Comparison of ENCODE assay signal across 27 cellular contexts in the genomic region with DNA sequence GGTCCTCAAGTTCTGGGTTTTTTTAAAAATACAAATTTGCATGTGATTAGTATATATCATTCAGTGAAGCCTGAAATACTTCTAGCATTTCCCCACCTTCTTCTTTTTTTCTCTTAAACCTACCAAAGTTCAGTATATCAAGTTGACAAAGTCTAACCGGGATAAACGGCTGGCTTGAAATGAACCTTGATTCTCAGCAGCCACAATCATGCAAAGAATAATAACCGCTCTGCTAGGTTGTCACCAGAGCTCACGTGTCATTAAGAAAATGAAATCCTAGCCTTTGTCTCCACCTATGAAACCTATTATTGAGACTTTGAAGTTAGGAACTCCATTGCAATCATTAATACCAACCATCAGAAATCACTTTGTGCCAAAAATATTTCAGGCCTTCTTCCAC.
"Had no signal": no experiment of that assay in that cellular context is flagged by ENCODE, and none has a peak within 500 bp of the region (broad histone marks: within the 10 kb centered on the region; RNA-seq: fewer than 3 reads in every experiment).

No MANE protein-coding gene starts in this region.

- H3K36me3 ChIP-seq: colonic mucosa, esophagus squamous epithelium, heart right ventricle, ovary, sigmoid colon, spleen, thoracic aorta, tibial nerve, upper lobe of left lung had no signal

- DNase-seq: colonic mucosa; effector memory CD4-positive, alpha-beta T cell; erythroblast; esophagus squamous epithelium; foreskin melanocyte; glutamatergic neuron; heart right ventricle; hippocampal formation; left cardiac atrium; naive B cell; nucleus accumbens; ovary; posterior cingulate gyrus; psoas muscle; right cardiac atrium; sigmoid colon; spleen; stimulated activated CD4-positive, alpha-beta T cell treated with anti-CD3 and anti-CD28 coated beads, Interleukin-4, amount 100 ng/mL, for 4 hours; stimulated activated naive CD8-positive, alpha-beta T cell treated with anti-CD3 and anti-CD28 coated beads, Interleukin-15, Interleukin-2, amounts not matched to agents 100 U/mL and 50 U/mL, for 24 hours; upper lobe of left lung had no signal

- H3K36me3 Mint-ChIP-seq: memory B cell; naive B cell; stimulated activated memory B cell treated with anti-CD40 and anti-IgM and Interleukin-4, amounts not matched to agents 10 μg/mL and 1 μg/mL and 100 μg/mL, for 72 hours had no signal

- H3K9me3 ChIP-seq: colonic mucosa, esophagus squamous epithelium, heart right ventricle, ovary, psoas muscle, sigmoid colon, spleen, thoracic aorta, tibial nerve, upper lobe of left lung had no signal

- H3K27ac ChIP-seq: colonic mucosa, esophagus squamous epithelium, heart right ventricle, ovary, psoas muscle, sigmoid colon, spleen, thoracic aorta, tibial nerve, upper lobe of left lung had no signal

- H3K27me3 ChIP-seq: colonic mucosa, esophagus squamous epithelium, heart right ventricle, ovary, sigmoid colon, spleen, tibial nerve, upper lobe of left lung had no signal

- H3K27me3 Mint-ChIP-seq: dendritic cell treated with granulocyte-macrophage colony-stimulating factor and Interleukin-4, amounts not matched to agents 40 ng/mL and 50 ng/mL, for 4 days; stimulated activated memory B cell treated with anti-CD40 and anti-IgM and Interleukin-4, amounts not matched to agents 10 μg/mL and 1 μg/mL and 100 μg/mL, for 72 hours had no signal

- H3K4me3 ChIP-seq: colonic mucosa, esophagus squamous epithelium, heart right ventricle, lung, ovary, psoas muscle, sigmoid colon, spleen, thoracic aorta, tibial nerve, upper lobe of left lung had no signal

- H3K4me1 ChIP-seq: colonic mucosa, esophagus squamous epithelium, psoas muscle, spleen had no signal

- H3K4me3 Mint-ChIP-seq: dendritic cell treated with granulocyte-macrophage colony-stimulating factor and Interleukin-4, amounts not matched to agents 40 ng/mL and 50 ng/mL, for 4 days; memory B cell; naive B cell; nephron; stimulated activated memory B cell treated with anti-CD40 and anti-IgM and Interleukin-4, amounts not matched to agents 10 μg/mL and 1 μg/mL and 100 μg/mL, for 72 hours had no signal

- H3K4me1 Mint-ChIP-seq: memory B cell; naive B cell; stimulated activated memory B cell treated with anti-CD40 and anti-IgM and Interleukin-4, amounts not matched to agents 10 μg/mL and 1 μg/mL and 100 μg/mL, for 72 hours had no signal

- H3K27ac Mint-ChIP-seq: dendritic cell treated with granulocyte-macrophage colony-stimulating factor and Interleukin-4, amounts not matched to agents 40 ng/mL and 50 ng/mL, for 4 days; memory B cell; naive B cell; nephron; stimulated activated memory B cell treated with anti-CD40 and anti-IgM and Interleukin-4, amounts not matched to agents 10 μg/mL and 1 μg/mL and 100 μg/mL, for 72 hours had no signal

- H3K9me3 Mint-ChIP-seq: memory B cell; nephron; stimulated activated memory B cell treated with anti-CD40 and anti-IgM and Interleukin-4, amounts not matched to agents 10 μg/mL and 1 μg/mL and 100 μg/mL, for 72 hours had no signal

- ATAC-seq: heart right ventricle; left cardiac atrium; psoas muscle; right cardiac atrium; stimulated activated memory B cell treated with anti-CD40 and anti-IgM and Interleukin-4, amounts not matched to agents 10 μg/mL and 1 μg/mL and 100 μg/mL, for 72 hours; stimulated activated naive CD8-positive, alpha-beta T cell treated with anti-CD3 and anti-CD28 coated beads, Interleukin-15, Interleukin-2, amounts not matched to agents 100 U/mL and 50 U/mL, for 24 hours had no signal
